Comparison of ENCODE assay signal across 2 cellular contexts in the genomic region with DNA sequence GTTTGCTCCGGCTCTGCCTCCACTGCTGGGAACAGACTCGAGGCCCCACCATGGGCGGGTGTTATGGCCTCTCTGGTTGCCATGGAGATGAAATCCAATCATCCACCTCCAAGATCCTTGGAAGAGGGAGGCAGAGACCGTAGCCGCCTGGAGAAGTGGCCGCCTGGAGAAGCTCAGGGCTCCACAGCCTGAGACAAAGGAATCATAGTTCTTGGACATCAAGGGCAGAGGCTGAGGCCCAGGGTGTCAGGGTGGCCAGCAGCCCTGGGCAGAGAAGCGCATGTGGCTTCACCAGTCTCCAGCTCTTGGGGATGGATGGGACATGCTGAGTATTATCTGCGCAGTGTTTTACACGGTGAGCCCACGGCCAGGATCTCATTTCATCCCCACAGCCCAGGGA.
A peak's percentile ranks its signal among the peaks of the same experiment; 100 is the strongest.
TF ChIP-seq lines count a peak whose summit lies in the region.

No MANE protein-coding gene starts in this region.

TF ChIP-seq in HepG2, 621 proteins besides CTCF, POLR2A, EP300 and RAD21:
- TF ChIP-seq RFX3 (CRISPR knock-in tag; IDR thresholded peaks at IDR 0.05) = peak; percentile 34; the same call in 1 of the 2 replicates
- no peak for TF ChIP-seq KDM4B (CRISPR knock-in tag; IDR thresholded peaks at IDR 0.05)
- TF ChIP-seq ZNF562 (CRISPR knock-in tag; IDR thresholded peaks at IDR 0.05; ENCODE audit: borderline replicate concordance) = no peak
- no peak for TF ChIP-seq GABPA (IDR thresholded peaks at IDR 0.05; ENCODE audit: low read depth, low read length)
- no peak for TF ChIP-seq GABPA (CRISPR knock-in tag; IDR thresholded peaks at IDR 0.05; ENCODE audit: low read depth)
- TF ChIP-seq ZNF816 (CRISPR knock-in tag; IDR thresholded peaks at IDR 0.05; ENCODE audit: borderline replicate concordance) = no peak
- no peak for TF ChIP-seq ERF (CRISPR knock-in tag; IDR thresholded peaks at IDR 0.05)
TF ChIP-seq in HepG2: peak in this region for 1.

TF ChIP-seq in SK-N-SH, 30 proteins besides CTCF, POLR2A, EP300 and RAD21:
- TF ChIP-seq TCF12 (IDR thresholded peaks at IDR 0.05) (no peak), YY1 (IDR thresholded peaks at IDR 0.05; ENCODE audit: low read depth) (no peak), TAF1 (IDR thresholded peaks at IDR 0.05; ENCODE audit: borderline replicate concordance, low read depth, low read length) (no peak), SMC3 (IDR thresholded peaks at IDR 0.05; ENCODE audit: low read depth, low read length) (no peak), FOXM1 (IDR thresholded peaks at IDR 0.05; ENCODE audit: low read depth) (no peak), NFIC (IDR thresholded peaks at IDR 0.05; ENCODE audit: borderline replicate concordance) (no peak), RXRA (IDR thresholded peaks at IDR 0.05; ENCODE audit: borderline replicate concordance, low read depth) (no peak), TEAD4 (IDR thresholded peaks at IDR 0.05; ENCODE audit: borderline replicate concordance, insufficient read depth) (no peak), SIN3A (IDR thresholded peaks at IDR 0.05; ENCODE audit: borderline replicate concordance, low read depth, low read length) (no peak), NRF1 (IDR thresholded peaks at IDR 0.05; ENCODE audit: low read depth, low read length) (no peak)
- TF ChIP-seq, protein P1, sequence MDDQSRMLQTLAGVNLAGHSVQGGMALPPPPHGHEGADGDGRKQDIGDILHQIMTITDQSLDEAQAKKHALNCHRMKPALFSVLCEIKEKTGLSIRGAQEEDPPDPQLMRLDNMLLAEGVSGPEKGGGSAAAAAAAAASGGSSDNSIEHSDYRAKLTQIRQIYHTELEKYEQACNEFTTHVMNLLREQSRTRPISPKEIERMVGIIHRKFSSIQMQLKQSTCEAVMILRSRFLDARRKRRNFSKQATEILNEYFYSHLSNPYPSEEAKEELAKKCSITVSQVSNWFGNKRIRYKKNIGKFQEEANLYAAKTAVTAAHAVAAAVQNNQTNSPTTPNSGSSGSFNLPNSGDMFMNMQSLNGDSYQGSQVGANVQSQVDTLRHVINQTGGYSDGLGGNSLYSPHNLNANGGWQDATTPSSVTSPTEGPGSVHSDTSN (IDR thresholded peaks at IDR 0.05) = no peak
- TF ChIP-seq, protein P2, sequence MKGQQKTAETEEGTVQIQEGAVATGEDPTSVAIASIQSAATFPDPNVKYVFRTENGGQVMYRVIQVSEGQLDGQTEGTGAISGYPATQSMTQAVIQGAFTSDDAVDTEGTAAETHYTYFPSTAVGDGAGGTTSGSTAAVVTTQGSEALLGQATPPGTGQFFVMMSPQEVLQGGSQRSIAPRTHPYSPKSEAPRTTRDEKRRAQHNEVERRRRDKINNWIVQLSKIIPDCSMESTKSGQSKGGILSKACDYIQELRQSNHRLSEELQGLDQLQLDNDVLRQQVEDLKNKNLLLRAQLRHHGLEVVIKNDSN (IDR thresholded peaks at IDR 0.05; ENCODE audit: borderline replicate concordance, low read depth) = no peak
